ENCODE assay signal across 8 cellular contexts in genomic region chr19:36688058-36688457, GRCh38. TPM values are rescaled to one million over a fixed set of nuclear protein-coding genes. Genes with fewer than 3 reads are reported as not detected.
DNase-seq lines count a peak whose midpoint lies in the region; ATAC-seq and TF ChIP-seq lines count a peak whose summit lies in the region.

No MANE protein-coding gene starts in this region.

- H3K4me1 Mint-ChIP-seq in nephron = peaks cover 28% of the 10 kb centered on the region

- TF ChIP-seq CTCF in BJ (IDR thresholded peaks at IDR 0.05; ENCODE audit: insufficient read depth, low read depth, low read length) (no peak), dorsolateral prefrontal cortex (IDR thresholded peaks at IDR 0.05 in 54 of 56, conservative IDR thresholded peaks at IDR 0.05 in 2 of 56; ENCODE audit: low read depth in 1 of 56, partially characterized antibody in 56 of 56) (no peak), nephron (IDR thresholded peaks at IDR 0.05; ENCODE audit: unreplicated experiment in 3 of 3) (no peak)

- H3K36me3 ChIP-seq in BJ (ENCODE audit: control insufficient read depth, insufficient read depth, low read length) (peaks cover 11% of the 10 kb centered on the region), KOPT-K1 (ENCODE audit: insufficient read depth, low read length) (peaks cover 61% of the 10 kb centered on the region)

- H3K4me3 ChIP-seq in BJ (ENCODE audit: low read depth, low read length) (peak overlapping the region; percentile 88), dorsolateral prefrontal cortex (peak overlapping the region; percentile 63 to 100 (median 93))

- H3K27ac ChIP-seq in KOPT-K1 (ENCODE audit: low read depth, low read length, poor library complexity, severe bottlenecking) (peak overlapping the region; percentile 71), dorsolateral prefrontal cortex (peak overlapping the region in 17 of 59 donors; percentile 7 to 87 (median 72))

- H3K9me3 ChIP-seq in KOPT-K1 (ENCODE audit: insufficient read depth, low read length, poor library complexity, severe bottlenecking) = peaks cover 40% of the 10 kb centered on the region

- peak overlapping the region; percentile 82 to 97 (median 96) for H3K27ac Mint-ChIP-seq in nephron

- H3K9me3 Mint-ChIP-seq in nephron = peaks cover 55% of the 10 kb centered on the region

- peaks cover 88% of the 10 kb centered on the region for H3K36me3 Mint-ChIP-seq in nephron (ENCODE audit: low read depth)

- no peaks in the 10 kb centered on the region for H3K27me3 Mint-ChIP-seq in nephron (ENCODE audit: low read depth)

- CTCF ChIA-PET in BJ (lab: Yijun Ruan, JAX) = no interaction called here

- POLR2A ChIA-PET in BJ (lab: Charles Lee) = no interaction called here

- H3K4me3 Mint-ChIP-seq in nephron = peak overlapping the region; percentile 99 to 100 (median 99)

- ATAC-seq in HG03457 (IDR thresholded peaks at IDR 0.05; ENCODE audit: unreplicated experiment) = no peak
- no peak for ATAC-seq in HG03565 (IDR thresholded peaks at IDR 0.05; ENCODE audit: unreplicated experiment)
- ATAC-seq in GM21526 (IDR thresholded peaks at IDR 0.05; ENCODE audit: low FRiP score, unreplicated experiment) = no peak

- intact Hi-C loops in dorsolateral prefrontal cortex (cut with DNase I) = loop anchor here (5.0 to 10.0 kb wide), 3 partner anchors 84 to 923 kb away; partner anchors contain the start of genes ZNF568 (in 1 of the 2), ZNF829 (in 1 of the 2) and ZNF850 (in 1 of the 2)

- H3K27me3 ChIP-seq in BJ (ENCODE audit: control insufficient read depth, insufficient read depth, low read length) (no peaks in the 10 kb centered on the region), dorsolateral prefrontal cortex (no peaks in the 10 kb centered on the region)

- DNase-seq in BJ (ENCODE audit: low read depth) (no peak), dorsolateral prefrontal cortex (no peak), islet precursor cell (no peak)

RNA-seq across cellular contexts. Expression of gene ZNF567, which starts 0.6 kb away (rescaled TPM):
- polyA plus RNA-seq in BJ (2011; rRNA removed) = 2.6 and 5.7 TPM in 2 replicates
- polyA minus RNA-seq in BJ (2011; rRNA and poly(A)+ RNA removed) = 1.2 and 1.6 TPM in 2 replicates
- 10 to 100 TPM in 41 of 120 experiments, 1 to 10 TPM in 79; 5.6 to 15.0 (median 8.9) TPM for total RNA-seq in dorsolateral prefrontal cortex

RNA-seq across cellular contexts. Expression of gene ZNF461, which starts 21.4 kb away (rescaled TPM):
- polyA plus RNA-seq in BJ (2011; rRNA removed) = 1.9 and 4.1 TPM in 2 replicates
- 3.6 and 3.7 TPM in 2 replicates for polyA minus RNA-seq in BJ (2011; rRNA and poly(A)+ RNA removed)
- 10 to 100 TPM; 10.7 to 26.9 (median 17.8) TPM for total RNA-seq in dorsolateral prefrontal cortex
